ENCODE assay signal across 9 cellular contexts in genomic region chr11:114197799-114198500, GRCh38.
DNase-seq lines count a peak whose midpoint lies in the region; ATAC-seq and TF ChIP-seq lines count a peak whose summit lies in the region.
"Had no signal": no experiment of that assay in that cellular context is flagged by ENCODE, and none has a peak within 500 bp of the region (broad histone marks: within the 10 kb centered on the region; RNA-seq: fewer than 3 reads in every experiment).

No MANE protein-coding gene starts in this region.

- ATAC-seq in stimulated activated memory B cell treated with anti-CD40 and anti-IgM and Interleukin-4, amounts not matched to agents 10 μg/mL and 1 μg/mL and 100 μg/mL, for 72 hours: no peak
- ATAC-seq in HG03097 (IDR thresholded peaks at IDR 0.05; ENCODE audit: low FRiP score, unreplicated experiment) (no peak), GM21423 (IDR thresholded peaks at IDR 0.05; ENCODE audit: unreplicated experiment) (no peak)

- POLR2A ChIA-PET in HEK293T (lab: Yijun Ruan, JAX): no interaction called here

- CTCF ChIA-PET in HEK293T (lab: Yijun Ruan, JAX): interaction anchor here (0.7 to 1.6 kb wide), 5 partner anchors 14 to 1699 kb away, joined by 3 to 4 read pairs (median 4); no protein-coding TSS in a partner anchor

- no peak overlapping the region for H3K4me3 Mint-ChIP-seq in stimulated activated memory B cell treated with anti-CD40 and anti-IgM and Interleukin-4, amounts not matched to agents 10 μg/mL and 1 μg/mL and 100 μg/mL, for 72 hours
- H3K4me3 Mint-ChIP-seq: stimulated activated naive CD8-positive, alpha-beta T cell treated with anti-CD3 and anti-CD28 coated beads, Interleukin-15, Interleukin-2, amounts not matched to agents 100 ng/mL and 50 ng/mL, for 24 hours had no signal

- no peak for DNase-seq in HEK293T (ENCODE audit: extremely low spot score)
- DNase-seq in cardiac fibroblast (ENCODE audit: low read depth in 2 of 2): peak; percentile 99
- DNase-seq in SIG-M5 treated with dmso at 0.1 percent for 504 hours (lab: John Stamatoyannopoulos, UW; ENCODE audit: unreplicated experiment): no peak
- DNase-seq in activated CD4-positive, alpha-beta T cell treated with anti-CD3 and anti-CD28 coated beads for 48 hours: no peak

- peaks cover 24% of the 10 kb centered on the region for H3K4me1 Mint-ChIP-seq in stimulated activated memory B cell treated with anti-CD40 and anti-IgM and Interleukin-4, amounts not matched to agents 10 μg/mL and 1 μg/mL and 100 μg/mL, for 72 hours

- no peak overlapping the region for H3K4me3 ChIP-seq in cardiac fibroblast (replicated peaks in 1 of 2; ENCODE audit: low read depth in 2 of 2, low read length in 2 of 2)

- H3K27ac ChIP-seq in layer of hippocampus (ENCODE audit: low read depth, low read length): peak overlapping the region; percentile 35

- H3K27me3 Mint-ChIP-seq in stimulated activated memory B cell treated with anti-CD40 and anti-IgM and Interleukin-4, amounts not matched to agents 10 μg/mL and 1 μg/mL and 100 μg/mL, for 72 hours: no peaks in the 10 kb centered on the region
- H3K27me3 Mint-ChIP-seq: stimulated activated naive CD8-positive, alpha-beta T cell treated with anti-CD3 and anti-CD28 coated beads, Interleukin-15, Interleukin-2, amounts not matched to agents 100 ng/mL and 50 ng/mL, for 24 hours had no signal

- no peaks in the 10 kb centered on the region for H3K36me3 Mint-ChIP-seq in stimulated activated memory B cell treated with anti-CD40 and anti-IgM and Interleukin-4, amounts not matched to agents 10 μg/mL and 1 μg/mL and 100 μg/mL, for 72 hours

- no peak for TF ChIP-seq CTCF in cardiac fibroblast (IDR thresholded peaks at IDR 0.05; ENCODE audit: low read depth, low read length)

- H3K9me3 Mint-ChIP-seq in stimulated activated memory B cell treated with anti-CD40 and anti-IgM and Interleukin-4, amounts not matched to agents 10 μg/mL and 1 μg/mL and 100 μg/mL, for 72 hours: no peaks in the 10 kb centered on the region
- H3K9me3 Mint-ChIP-seq: stimulated activated naive CD8-positive, alpha-beta T cell treated with anti-CD3 and anti-CD28 coated beads, Interleukin-15, Interleukin-2, amounts not matched to agents 100 ng/mL and 50 ng/mL, for 24 hours had no signal

- H3K27ac Mint-ChIP-seq in stimulated activated memory B cell treated with anti-CD40 and anti-IgM and Interleukin-4, amounts not matched to agents 10 μg/mL and 1 μg/mL and 100 μg/mL, for 72 hours: peak overlapping the region; percentile 82

- H3K27me3 ChIP-seq in layer of hippocampus (ENCODE audit: control insufficient read depth, insufficient read depth, low read length): no peaks in the 10 kb centered on the region

TF ChIP-seq in HEK293T, 16 proteins besides CTCF, POLR2A, EP300 and RAD21:
- TF ChIP-seq FOXK2 (IDR thresholded peaks at IDR 0.05) (no peak), L3MBTL2 (conservative IDR thresholded peaks at IDR 0.05) (no peak), CTBP1 (IDR thresholded peaks at IDR 0.05; ENCODE audit: borderline replicate concordance) (no peak), ZNF384 (IDR thresholded peaks at IDR 0.05) (peak; percentile 79), NFRKB (IDR thresholded peaks at IDR 0.05) (no peak), TARDBP (IDR thresholded peaks at IDR 0.05) (no peak), ARNT (IDR thresholded peaks at IDR 0.05) (no peak)
- TF ChIP-seq, protein P1, sequence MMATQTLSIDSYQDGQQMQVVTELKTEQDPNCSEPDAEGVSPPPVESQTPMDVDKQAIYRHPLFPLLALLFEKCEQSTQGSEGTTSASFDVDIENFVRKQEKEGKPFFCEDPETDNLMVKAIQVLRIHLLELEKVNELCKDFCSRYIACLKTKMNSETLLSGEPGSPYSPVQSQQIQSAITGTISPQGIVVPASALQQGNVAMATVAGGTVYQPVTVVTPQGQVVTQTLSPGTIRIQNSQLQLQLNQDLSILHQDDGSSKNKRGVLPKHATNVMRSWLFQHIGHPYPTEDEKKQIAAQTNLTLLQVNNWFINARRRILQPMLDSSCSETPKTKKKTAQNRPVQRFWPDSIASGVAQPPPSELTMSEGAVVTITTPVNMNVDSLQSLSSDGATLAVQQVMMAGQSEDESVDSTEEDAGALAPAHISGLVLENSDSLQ (IDR thresholded peaks at IDR 0.05): no peak; the same call in 1 of the 2 replicates

Comparison
In these comparisons a context has a peak if more than half of its experiments do, and no peak if none do; other contexts are left out.
1. DNase-seq: peak in cardiac fibroblast (2 of 2); none in HEK293T (single experiment), SIG-M5 treated with dmso at 0.1 percent for 504 hours (single experiment) and activated CD4-positive, alpha-beta T cell treated with anti-CD3 and anti-CD28 coated beads for 48 hours (single experiment).